ENCODE assay signal across 8 cellular contexts in the genomic region with DNA sequence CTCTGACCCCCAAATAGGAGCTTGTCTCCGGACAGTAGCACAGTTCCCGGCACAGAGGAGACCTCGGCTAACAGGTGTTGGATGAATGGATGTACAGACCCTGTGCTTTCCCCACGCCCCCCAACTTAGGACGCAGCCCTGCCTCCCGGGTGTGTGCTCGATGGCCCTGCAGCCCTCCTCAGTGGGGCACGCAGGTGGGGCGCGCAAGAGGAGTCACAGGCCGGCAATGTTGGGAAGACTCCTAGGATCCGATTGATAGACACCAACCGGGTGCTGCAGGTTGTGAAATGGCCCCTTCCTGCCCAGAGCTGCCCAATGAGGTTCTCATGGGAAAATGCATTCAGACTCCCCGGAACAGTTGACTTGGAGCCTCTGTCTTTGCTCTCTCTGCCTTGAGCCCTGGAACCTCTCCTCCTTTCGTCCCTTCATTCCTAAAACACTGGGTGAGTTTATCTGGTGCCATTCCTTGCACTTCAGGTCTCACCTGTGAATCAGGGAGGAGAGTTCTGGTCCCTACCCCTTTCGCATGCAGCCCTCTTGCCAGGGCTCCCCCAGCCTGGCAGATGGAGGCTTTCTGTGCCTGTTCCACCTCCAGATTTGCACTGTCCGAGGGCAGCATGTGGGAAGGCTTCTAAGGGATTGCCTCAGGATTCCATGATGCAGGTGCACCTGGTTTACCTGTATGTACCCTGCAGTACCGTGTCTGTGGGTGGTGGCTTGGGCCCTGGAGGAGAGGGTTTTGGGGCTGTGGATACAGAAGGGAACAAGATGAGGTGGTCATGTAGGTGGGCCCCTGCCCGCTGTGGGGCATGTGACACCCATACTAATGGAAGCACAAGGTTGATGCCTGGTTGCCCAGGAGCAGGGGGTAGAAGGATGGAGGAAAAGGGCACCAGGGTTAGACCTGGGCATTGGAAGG. TPM values are rescaled to one million over a fixed set of nuclear protein-coding genes. Genes with fewer than 3 reads are reported as not detected.
DNase-seq lines count a peak whose midpoint lies in the region; ATAC-seq and TF ChIP-seq lines count a peak whose summit lies in the region.

No MANE protein-coding gene starts in this region.

- no peaks in the 10 kb centered on the region for H3K9me3 ChIP-seq in CD8-positive, alpha-beta T cell (ENCODE audit: low read length)
- no peaks in the 10 kb centered on the region for H3K9me3 ChIP-seq in ectodermal cell (ENCODE audit: control insufficient read depth, low read length)

- intact Hi-C loops in CD8-positive, alpha-beta T cell (cut with DNase I, micrococcal nuclease), result loop anchor here in 1 of 2 experiments (2.0 kb wide), 1 partner anchor 28 kb away; no protein-coding TSS in a partner anchor

- POLR2A ChIA-PET in CD8-positive, alpha-beta T cell (lab: Charles Lee), result interaction anchor here (0.7 to 2.8 kb wide), 3 partner anchors 10 to 746 kb away, joined by 3 to 30 read pairs (median 7); partner anchors contain the start of gene ANKRD54

- CTCF ChIA-PET in CD8-positive, alpha-beta T cell (lab: Charles Lee), result interaction anchor here (4.6 kb wide), 1 partner anchor 25 kb away, joined by 38 read pairs; no protein-coding TSS in a partner anchor

- H3K4me1 Mint-ChIP-seq in CD8-positive, alpha-beta T cell (ENCODE audit: low read depth), result peaks cover 44% of the 10 kb centered on the region
- peaks cover 53% of the 10 kb centered on the region for H3K4me1 Mint-ChIP-seq in nephron progenitor cell

- TF ChIP-seq POLR2A in NB4 (IDR thresholded peaks at IDR 0.05; ENCODE audit: extremely low read depth, insufficient read length), result no peak

- peak overlapping the region; percentile 45 for H3K4me3 ChIP-seq in CD8-positive, alpha-beta T cell (ENCODE audit: low read depth, low read length)
- H3K4me3 ChIP-seq in NB4 (ENCODE audit: low read depth, low read length) (peak overlapping the region; percentile 36), ectodermal cell (ENCODE audit: insufficient read depth, low read depth, low read length) (peak overlapping the region; percentile 63)

- peak overlapping the region; percentile 81 for H3K27ac Mint-ChIP-seq in CD8-positive, alpha-beta T cell
- H3K27ac Mint-ChIP-seq in nephron progenitor cell, result peak overlapping the region; percentile 3

- peak overlapping the region; percentile 81 for H3K4me3 Mint-ChIP-seq in CD8-positive, alpha-beta T cell
- H3K4me3 Mint-ChIP-seq in nephron progenitor cell, result peak overlapping the region; percentile 83

- TF ChIP-seq CTCF in CD8-positive, alpha-beta T cell (IDR thresholded peaks at IDR 0.05), result no peak
- TF ChIP-seq CTCF in NB4 (IDR thresholded peaks at IDR 0.05; ENCODE audit: low read depth, low read length) (no peak), nephron progenitor cell (IDR thresholded peaks at IDR 0.05) (no peak)

- H3K27ac ChIP-seq in CD8-positive, alpha-beta T cell (ENCODE audit: low read depth, low read length), result peak overlapping the region; percentile 35
- H3K27ac ChIP-seq in ectodermal cell (ENCODE audit: insufficient read depth, low read depth, low read length, poor library complexity, severe bottlenecking), result no peak overlapping the region

- peaks cover 3% of the 10 kb centered on the region for H3K36me3 Mint-ChIP-seq in CD8-positive, alpha-beta T cell
- H3K36me3 Mint-ChIP-seq in nephron progenitor cell (ENCODE audit: low read depth), result peaks cover 10% of the 10 kb centered on the region

- H3K36me3 ChIP-seq in CD8-positive, alpha-beta T cell (ENCODE audit: insufficient read depth, low read length), result no peaks in the 10 kb centered on the region
- no peaks in the 10 kb centered on the region for H3K36me3 ChIP-seq in ectodermal cell (ENCODE audit: control insufficient read depth, insufficient read depth, low read length)

- DNase-seq in CD8-positive, alpha-beta T cell, result no peak
- DNase-seq in NB4 (ENCODE audit: low read depth) (no peak), nephron progenitor cell (no peak), anterior cingulate cortex (lab: John Stamatoyannopoulos, UW) (no peak), nucleus accumbens (lab: John Stamatoyannopoulos, UW) (no peak), DMS153 (lab: John Stamatoyannopoulos, UW) (no peak)
- no peak for DNase-seq in stimulated activated naive CD4-positive, alpha-beta T cell treated with Interleukin-2 at 50 U/mL for 16 hours (lab: John Stamatoyannopoulos, UW)

- no peaks in the 10 kb centered on the region for H3K27me3 Mint-ChIP-seq in CD8-positive, alpha-beta T cell (ENCODE audit: low read depth)
- H3K27me3 Mint-ChIP-seq in nephron progenitor cell (ENCODE audit: low read depth, poor library complexity), result no peaks in the 10 kb centered on the region

- H3K9me3 Mint-ChIP-seq in CD8-positive, alpha-beta T cell, result no peaks in the 10 kb centered on the region
- H3K9me3 Mint-ChIP-seq in nephron progenitor cell, result no peaks in the 10 kb centered on the region

- WGBS in ectodermal cell, 2 experiments, result 68 to 73% methylated on average over 19 of the region's 19 CpGs

- H3K27me3 ChIP-seq in CD8-positive, alpha-beta T cell (ENCODE audit: insufficient read depth, low read length), result no peaks in the 10 kb centered on the region
- H3K27me3 ChIP-seq in ectodermal cell (ENCODE audit: control insufficient read depth, insufficient read depth, low read length, poor library complexity, severe bottlenecking), result no peaks in the 10 kb centered on the region

- peaks cover 23% of the 10 kb centered on the region for H3K4me1 ChIP-seq in CD8-positive, alpha-beta T cell (ENCODE audit: insufficient read depth, low read length)
- H3K4me1 ChIP-seq in ectodermal cell (ENCODE audit: control insufficient read depth, insufficient read depth, low read length), result peaks cover 20% of the 10 kb centered on the region

- no peak for ATAC-seq in CD8-positive, alpha-beta T cell

RNA-seq across cellular contexts. Expression of gene MICALL1, which starts 1.2 kb away (rescaled TPM):
- total RNA-seq in CD8-positive, alpha-beta T cell, result 10 to 100 TPM; 15.3 to 18.1 TPM
- 24.4 TPM for polyA plus RNA-seq in ectodermal cell (2013, experiment 1 of 4)
- polyA plus RNA-seq in ectodermal cell (2013, experiment 2 of 4), result 25.5 TPM
- 21.6 TPM for polyA plus RNA-seq in ectodermal cell (2013, experiment 3 of 4)
- 20.9 TPM for polyA plus RNA-seq in ectodermal cell (2013, experiment 4 of 4)

RNA-seq across cellular contexts. Expression of gene C22orf23, which starts 46.1 kb away (rescaled TPM):
- under 1 TPM in 1 of 2 experiments, not detected in 1; 0.43 TPM for total RNA-seq in CD8-positive, alpha-beta T cell
- 0.52 TPM for polyA plus RNA-seq in ectodermal cell (2013, experiment 1 of 4)
- polyA plus RNA-seq in ectodermal cell (2013, experiment 2 of 4), result 1.1 TPM
- polyA plus RNA-seq in ectodermal cell (2013, experiment 3 of 4), result 0.85 TPM
- polyA plus RNA-seq in ectodermal cell (2013, experiment 4 of 4), result 0.69 TPM

RNA-seq across cellular contexts. Expression of gene POLR2F, which starts 46.2 kb away (rescaled TPM):
- total RNA-seq in CD8-positive, alpha-beta T cell, result 10 to 100 TPM; 22.7 to 25.6 TPM
- polyA plus RNA-seq in ectodermal cell (2013, experiment 1 of 4), result 108 TPM
- 92.1 TPM for polyA plus RNA-seq in ectodermal cell (2013, experiment 2 of 4)
- 109 TPM for polyA plus RNA-seq in ectodermal cell (2013, experiment 3 of 4)
- 127 TPM for polyA plus RNA-seq in ectodermal cell (2013, experiment 4 of 4)

RNA-seq across cellular contexts. Expression of gene EIF3L, which starts 58.1 kb away (rescaled TPM):
- total RNA-seq in CD8-positive, alpha-beta T cell, result 100 to 1,000 TPM; 510 to 518 TPM
- polyA plus RNA-seq in ectodermal cell (2013, experiment 1 of 4), result 672 TPM
- polyA plus RNA-seq in ectodermal cell (2013, experiment 2 of 4), result 692 TPM
- polyA plus RNA-seq in ectodermal cell (2013, experiment 3 of 4), result 584 TPM
- 664 TPM for polyA plus RNA-seq in ectodermal cell (2013, experiment 4 of 4)
